1 cellular context compared by ENCODE assay signal in the genomic region with DNA sequence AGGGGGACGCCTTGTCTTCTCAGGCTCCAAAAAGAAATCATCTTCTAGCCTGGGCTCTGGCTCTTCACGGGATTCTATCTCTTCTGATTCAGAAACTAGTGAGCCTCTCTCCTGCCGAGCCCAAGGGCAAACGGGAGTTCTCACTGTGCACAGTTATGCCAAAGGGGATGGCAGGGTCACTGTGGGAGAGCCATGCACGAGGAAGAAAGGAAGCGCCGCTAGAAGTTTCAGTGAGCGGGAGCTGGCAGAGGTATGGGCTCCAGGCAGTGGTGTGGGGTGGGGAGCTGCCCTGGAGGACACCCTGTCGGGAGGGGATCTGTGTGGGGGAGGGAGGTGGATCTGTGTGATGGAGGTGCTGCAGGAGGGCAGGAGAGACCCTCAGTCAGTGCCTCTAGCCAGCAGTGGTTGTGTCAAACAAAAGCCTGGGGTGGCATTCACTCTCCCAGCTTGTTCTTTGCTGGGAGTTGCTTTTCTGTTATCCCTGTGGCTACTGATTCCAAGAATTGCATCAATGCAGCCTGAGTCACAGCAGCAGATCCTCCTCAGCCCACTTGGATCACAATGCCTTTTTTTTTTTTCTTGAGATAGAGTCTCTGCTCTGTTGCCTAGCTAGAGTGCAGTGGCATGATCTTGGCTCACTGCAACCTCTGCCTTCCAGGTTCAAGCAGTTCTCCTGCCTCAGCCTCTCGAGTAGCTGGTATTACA.
TF ChIP-seq lines count a peak whose summit lies in the region.

No MANE protein-coding gene starts in this region.

TF ChIP-seq in GM23338, 12 proteins besides CTCF, POLR2A, EP300 and RAD21 (continued from another document):
- TF ChIP-seq, protein P1, sequence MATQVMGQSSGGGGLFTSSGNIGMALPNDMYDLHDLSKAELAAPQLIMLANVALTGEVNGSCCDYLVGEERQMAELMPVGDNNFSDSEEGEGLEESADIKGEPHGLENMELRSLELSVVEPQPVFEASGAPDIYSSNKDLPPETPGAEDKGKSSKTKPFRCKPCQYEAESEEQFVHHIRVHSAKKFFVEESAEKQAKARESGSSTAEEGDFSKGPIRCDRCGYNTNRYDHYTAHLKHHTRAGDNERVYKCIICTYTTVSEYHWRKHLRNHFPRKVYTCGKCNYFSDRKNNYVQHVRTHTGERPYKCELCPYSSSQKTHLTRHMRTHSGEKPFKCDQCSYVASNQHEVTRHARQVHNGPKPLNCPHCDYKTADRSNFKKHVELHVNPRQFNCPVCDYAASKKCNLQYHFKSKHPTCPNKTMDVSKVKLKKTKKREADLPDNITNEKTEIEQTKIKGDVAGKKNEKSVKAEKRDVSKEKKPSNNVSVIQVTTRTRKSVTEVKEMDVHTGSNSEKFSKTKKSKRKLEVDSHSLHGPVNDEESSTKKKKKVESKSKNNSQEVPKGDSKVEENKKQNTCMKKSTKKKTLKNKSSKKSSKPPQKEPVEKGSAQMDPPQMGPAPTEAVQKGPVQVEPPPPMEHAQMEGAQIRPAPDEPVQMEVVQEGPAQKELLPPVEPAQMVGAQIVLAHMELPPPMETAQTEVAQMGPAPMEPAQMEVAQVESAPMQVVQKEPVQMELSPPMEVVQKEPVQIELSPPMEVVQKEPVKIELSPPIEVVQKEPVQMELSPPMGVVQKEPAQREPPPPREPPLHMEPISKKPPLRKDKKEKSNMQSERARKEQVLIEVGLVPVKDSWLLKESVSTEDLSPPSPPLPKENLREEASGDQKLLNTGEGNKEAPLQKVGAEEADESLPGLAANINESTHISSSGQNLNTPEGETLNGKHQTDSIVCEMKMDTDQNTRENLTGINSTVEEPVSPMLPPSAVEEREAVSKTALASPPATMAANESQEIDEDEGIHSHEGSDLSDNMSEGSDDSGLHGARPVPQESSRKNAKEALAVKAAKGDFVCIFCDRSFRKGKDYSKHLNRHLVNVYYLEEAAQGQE (IDR thresholded peaks at IDR 0.05; ENCODE audit: unreplicated experiment): no peak
- TF ChIP-seq JUNB (IDR thresholded peaks at IDR 0.05; ENCODE audit: unreplicated experiment): no peak
